Comparison of ENCODE assay signal across 9 cellular contexts in the genomic region with DNA sequence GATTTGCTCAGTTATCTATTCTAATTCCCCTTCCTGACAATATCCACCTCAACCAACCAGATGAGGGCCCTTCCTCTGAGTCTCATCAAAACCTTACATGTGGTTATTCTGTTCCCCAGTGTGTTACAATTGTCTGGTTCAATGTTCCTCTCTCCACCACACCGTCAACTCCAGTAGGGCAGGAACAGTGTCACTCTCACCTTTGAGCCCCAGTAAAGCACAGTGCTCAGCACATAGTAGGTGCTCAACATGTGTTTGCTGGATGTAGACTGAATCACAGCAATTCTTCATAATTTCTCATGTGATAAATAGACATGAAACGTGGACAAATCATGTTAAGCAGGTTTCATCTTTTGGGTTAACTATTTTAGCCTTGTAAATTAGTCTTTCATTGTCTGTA.
"Had no signal": no experiment of that assay in that cellular context is flagged by ENCODE, and none has a peak within 500 bp of the region (broad histone marks: within the 10 kb centered on the region; RNA-seq: fewer than 3 reads in every experiment).

No MANE protein-coding gene starts in this region.

- H3K4me1 ChIP-seq: HAP-1 had no signal

- H3K27me3 Mint-ChIP-seq: IgD-negative memory B cell had no signal

- DNase-seq: GM23248, GOT3, H7, HFFc6 had no signal

- H3K27ac Mint-ChIP-seq: HFFc6, IgD-negative memory B cell had no signal

- H3K27ac ChIP-seq: GM23248, HL-60 had no signal

- H3K9me3 Mint-ChIP-seq: HFFc6, IgD-negative memory B cell had no signal

- H3K9me3 ChIP-seq: HAP-1 had no signal

- H3K4me1 Mint-ChIP-seq: IgD-negative memory B cell had no signal

- H3K4me3 ChIP-seq: GM23248, HAP-1 had no signal

- H3K36me3 ChIP-seq: HAP-1 had no signal

- H3K4me3 Mint-ChIP-seq: HFFc6, IgD-negative memory B cell had no signal

- ATAC-seq: HCT116, HepG2 had no signal
